23 cellular contexts compared by ENCODE assay signal in the genomic region with DNA sequence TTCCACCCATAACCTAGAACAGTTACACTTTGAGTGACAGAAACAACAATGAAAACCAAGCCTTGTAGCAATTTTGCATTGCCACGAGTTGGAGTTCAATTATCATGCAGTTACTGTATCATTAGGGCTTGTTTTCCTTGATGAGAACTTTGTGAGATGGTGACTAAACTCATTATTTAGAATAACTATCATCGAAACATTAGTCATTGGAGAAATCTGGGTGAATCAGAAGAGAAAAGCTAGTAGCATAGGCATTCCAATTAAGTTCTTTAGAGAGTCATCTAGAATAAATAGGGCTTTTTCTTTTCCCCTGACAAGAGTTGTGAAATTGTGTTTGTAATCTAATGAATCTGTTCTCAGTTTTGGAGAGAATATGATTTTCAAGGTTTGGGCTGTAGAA.
DNase-seq lines count a peak whose midpoint lies in the region; ATAC-seq lines count a peak whose summit lies in the region.
"Had no signal": no experiment of that assay in that cellular context is flagged by ENCODE, and none has a peak within 500 bp of the region (broad histone marks: within the 10 kb centered on the region; RNA-seq: fewer than 3 reads in every experiment).

No MANE protein-coding gene starts in this region.

- H3K27me3 ChIP-seq in SJCRH30, result no peaks in the 10 kb centered on the region
- H3K27me3 ChIP-seq: spleen, uterus had no signal

- ATAC-seq in stimulated activated naive CD8-positive, alpha-beta T cell treated with anti-CD3 and anti-CD28 coated beads, Interleukin-15, amount 100 ng/mL, for 72 hours, result no peak
- no peak for ATAC-seq in HG02763 (IDR thresholded peaks at IDR 0.05; ENCODE audit: unreplicated experiment)
- ATAC-seq: A549; effector memory CD8-positive, alpha-beta T cell; psoas muscle; Right ventricle myocardium inferior had no signal

- DNase-seq in stimulated activated naive CD8-positive, alpha-beta T cell treated with anti-CD3 and anti-CD28 coated beads, Interleukin-15, amount 100 ng/mL, for 72 hours, result no peak
- no peak for DNase-seq in SJCRH30
- peak; percentile 48 for DNase-seq in fibroblast of peridontal ligament (ENCODE audit: extremely low read depth)
- DNase-seq in NCI-H1436 (lab: John Stamatoyannopoulos, UW), result no peak
- no peak for DNase-seq in KG1 (lab: John Stamatoyannopoulos, UW)
- DNase-seq in activated T-cell treated with anti-CD3 and anti-CD28 coated beads for 4 hours, result no peak
- DNase-seq: activated CD4-positive, alpha-beta T cell treated with anti-CD3 and anti-CD28 coated beads, Interleukin-2, amount 50 U/mL, for 1 hour; activated CD8-positive, alpha-beta memory T cell treated with anti-CD3 and anti-CD28 coated beads, Interleukin-2, amount 50 U/mL, for 4 hours; activated gamma-delta T cell treated with Interleukin-2 at 50 U/mL for 16 hours; CD4-positive, alpha-beta memory T cell; DMS153; effector memory CD8-positive, alpha-beta T cell; midbrain; NCI-H1092 treated with DMSO at 0.1 percent for 48 hours; NCI-H2081 treated with DMSO at 0.1 percent for 48 hours; NCI-H510A treated with DMSO at 0.1 percent for 48 hours; psoas muscle; spleen; uterus had no signal

- peaks cover 3% of the 10 kb centered on the region for H3K27me3 Mint-ChIP-seq in stimulated activated naive CD8-positive, alpha-beta T cell treated with anti-CD3 and anti-CD28 coated beads, Interleukin-15, Interleukin-2, amounts not matched to agents 100 ng/mL and 50 ng/mL, for 24 hours
- no peaks in the 10 kb centered on the region for H3K27me3 Mint-ChIP-seq in stimulated activated naive CD8-positive, alpha-beta T cell treated with anti-CD3 and anti-CD28 coated beads, Interleukin-15, amount 100 ng/mL, for 72 hours

- H3K4me3 ChIP-seq in SJCRH30, result peak overlapping the region; percentile 41
- H3K4me3 ChIP-seq: A549, psoas muscle, spleen, uterus had no signal

- peaks cover 17% of the 10 kb centered on the region for H3K4me1 ChIP-seq in SJCRH30
- H3K4me1 ChIP-seq: A549, psoas muscle, uterus had no signal

- no peaks in the 10 kb centered on the region for H3K9me3 Mint-ChIP-seq in stimulated activated naive CD8-positive, alpha-beta T cell treated with anti-CD3 and anti-CD28 coated beads, Interleukin-15, Interleukin-2, amounts not matched to agents 100 ng/mL and 50 ng/mL, for 24 hours
- no peaks in the 10 kb centered on the region for H3K9me3 Mint-ChIP-seq in stimulated activated naive CD8-positive, alpha-beta T cell treated with anti-CD3 and anti-CD28 coated beads, Interleukin-15, amount 100 ng/mL, for 72 hours
- H3K9me3 Mint-ChIP-seq: effector memory CD8-positive, alpha-beta T cell had no signal

- H3K36me3 Mint-ChIP-seq in stimulated activated naive CD8-positive, alpha-beta T cell treated with anti-CD3 and anti-CD28 coated beads, Interleukin-15, Interleukin-2, amounts not matched to agents 100 ng/mL and 50 ng/mL, for 24 hours (ENCODE audit: low read depth), result no peaks in the 10 kb centered on the region
- H3K36me3 Mint-ChIP-seq: CD4-positive, alpha-beta memory T cell had no signal

- peak overlapping the region; percentile 1 for H3K27ac Mint-ChIP-seq in stimulated activated naive CD8-positive, alpha-beta T cell treated with anti-CD3 and anti-CD28 coated beads, Interleukin-15, Interleukin-2, amounts not matched to agents 100 ng/mL and 50 ng/mL, for 24 hours
- no peak overlapping the region for H3K27ac Mint-ChIP-seq in stimulated activated naive CD8-positive, alpha-beta T cell treated with anti-CD3 and anti-CD28 coated beads, Interleukin-15, amount 100 ng/mL, for 72 hours
- H3K27ac Mint-ChIP-seq: CD4-positive, alpha-beta memory T cell had no signal

- no peaks in the 10 kb centered on the region for H3K9me3 ChIP-seq in SJCRH30 (replicated peaks)
- H3K9me3 ChIP-seq: A549, psoas muscle, spleen, uterus had no signal

- H3K27ac ChIP-seq in SJCRH30, result peak overlapping the region; percentile 72
- H3K27ac ChIP-seq: A549, psoas muscle, spleen, uterus had no signal

- peaks cover 4% of the 10 kb centered on the region for H3K4me1 Mint-ChIP-seq in stimulated activated naive CD8-positive, alpha-beta T cell treated with anti-CD3 and anti-CD28 coated beads, Interleukin-15, Interleukin-2, amounts not matched to agents 100 ng/mL and 50 ng/mL, for 24 hours (ENCODE audit: low read depth)
- no peaks in the 10 kb centered on the region for H3K4me1 Mint-ChIP-seq in stimulated activated naive CD8-positive, alpha-beta T cell treated with anti-CD3 and anti-CD28 coated beads, Interleukin-15, amount 100 ng/mL, for 72 hours
- H3K4me1 Mint-ChIP-seq: CD4-positive, alpha-beta memory T cell had no signal

- H3K36me3 ChIP-seq in SJCRH30, result no peaks in the 10 kb centered on the region
- H3K36me3 ChIP-seq: spleen, uterus had no signal

- H3K4me3 Mint-ChIP-seq in stimulated activated naive CD8-positive, alpha-beta T cell treated with anti-CD3 and anti-CD28 coated beads, Interleukin-15, Interleukin-2, amounts not matched to agents 100 ng/mL and 50 ng/mL, for 24 hours, result no peak overlapping the region
- H3K4me3 Mint-ChIP-seq in stimulated activated naive CD8-positive, alpha-beta T cell treated with anti-CD3 and anti-CD28 coated beads, Interleukin-15, amount 100 ng/mL, for 72 hours, result no peak overlapping the region
- H3K4me3 Mint-ChIP-seq: CD4-positive, alpha-beta memory T cell; effector memory CD8-positive, alpha-beta T cell had no signal
